Comparison of ENCODE assay signal across 1 cellular context in genomic region chr6:144150673-144151009, GRCh38.
A peak's percentile ranks its signal among the peaks of the same experiment; 100 is the strongest.
TF ChIP-seq lines count a peak whose summit lies in the region.

No MANE protein-coding gene starts in this region.

TF ChIP-seq in HepG2, 621 proteins besides CTCF, POLR2A, EP300 and RAD21:
- TF ChIP-seq ZFY (CRISPR knock-in tag; IDR thresholded peaks at IDR 0.05), result 0 out of 2 replicates have a peak, but pooled peaks have one; percentile 14
- TF ChIP-seq ZNF720 (CRISPR knock-in tag; IDR thresholded peaks at IDR 0.05), result no peak
- TF ChIP-seq ZNF510 (CRISPR knock-in tag; IDR thresholded peaks at IDR 0.05; ENCODE audit: low read depth), result 0 out of 2 replicates have a peak, but pooled peaks have one; percentile 0
- TF ChIP-seq, protein P1, sequence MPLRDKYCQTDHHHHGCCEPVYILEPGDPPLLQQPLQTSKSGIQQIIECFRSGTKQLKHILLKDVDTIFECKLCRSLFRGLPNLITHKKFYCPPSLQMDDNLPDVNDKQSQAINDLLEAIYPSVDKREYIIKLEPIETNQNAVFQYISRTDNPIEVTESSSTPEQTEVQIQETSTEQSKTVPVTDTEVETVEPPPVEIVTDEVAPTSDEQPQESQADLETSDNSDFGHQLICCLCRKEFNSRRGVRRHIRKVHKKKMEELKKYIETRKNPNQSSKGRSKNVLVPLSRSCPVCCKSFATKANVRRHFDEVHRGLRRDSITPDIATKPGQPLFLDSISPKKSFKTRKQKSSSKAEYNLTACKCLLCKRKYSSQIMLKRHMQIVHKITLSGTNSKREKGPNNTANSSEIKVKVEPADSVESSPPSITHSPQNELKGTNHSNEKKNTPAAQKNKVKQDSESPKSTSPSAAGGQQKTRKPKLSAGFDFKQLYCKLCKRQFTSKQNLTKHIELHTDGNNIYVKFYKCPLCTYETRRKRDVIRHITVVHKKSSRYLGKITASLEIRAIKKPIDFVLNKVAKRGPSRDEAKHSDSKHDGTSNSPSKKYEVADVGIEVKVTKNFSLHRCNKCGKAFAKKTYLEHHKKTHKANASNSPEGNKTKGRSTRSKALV (CRISPR knock-in tag; IDR thresholded peaks at IDR 0.05), result peak; percentile 9; the same call in 1 of the 2 replicates
- TF ChIP-seq ZFP90 (CRISPR knock-in tag; IDR thresholded peaks at IDR 0.05; ENCODE audit: borderline replicate concordance), result 0 out of 2 replicates have a peak, but pooled peaks have one; percentile 9
- 0 out of 2 replicates have a peak, but pooled peaks have one; percentile 42 for TF ChIP-seq ZNF280D (CRISPR knock-in tag; IDR thresholded peaks at IDR 0.05)
- TF ChIP-seq CHD4 (IDR thresholded peaks at IDR 0.05; ENCODE audit: borderline replicate concordance, low read length), result no peak
- TF ChIP-seq YEATS4 (CRISPR knock-in tag; IDR thresholded peaks at IDR 0.05; ENCODE audit: borderline replicate concordance), result peak; percentile 10; the same call in 1 of the 2 replicates
